In the genomic region with DNA sequence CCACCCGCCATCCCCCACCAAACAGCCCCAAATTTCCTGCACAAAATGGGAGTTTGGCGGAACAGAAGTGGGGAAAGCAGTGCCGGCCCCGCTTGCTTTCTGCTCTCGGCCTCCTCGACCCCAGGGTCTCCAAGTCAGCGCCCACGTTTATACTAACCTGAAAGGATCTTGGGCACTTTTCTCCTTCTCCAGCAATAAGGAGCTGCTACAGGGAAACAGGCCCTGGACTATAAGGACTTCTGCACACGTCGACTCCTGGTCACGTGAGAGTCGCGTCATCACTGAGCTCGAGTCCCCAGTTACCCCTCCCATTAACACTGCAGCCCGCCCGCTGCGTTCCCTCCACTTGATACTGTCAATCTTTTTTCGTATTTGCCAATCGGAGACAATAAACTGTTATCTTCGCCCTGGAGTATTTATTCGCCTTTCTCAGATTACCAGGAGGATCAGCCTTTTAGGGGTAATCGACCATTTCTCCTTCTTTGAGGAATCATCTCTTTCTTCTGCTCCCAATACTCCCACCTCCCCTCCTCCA, we compare ENCODE assay signal across 8 cellular contexts. TPM values are rescaled to one million over a fixed set of nuclear protein-coding genes. Genes with fewer than 3 reads are reported as not detected.
DNase-seq lines count a peak whose midpoint lies in the region; ATAC-seq, FAIRE-seq and TF ChIP-seq lines count a peak whose summit lies in the region.

A gene with protein sequence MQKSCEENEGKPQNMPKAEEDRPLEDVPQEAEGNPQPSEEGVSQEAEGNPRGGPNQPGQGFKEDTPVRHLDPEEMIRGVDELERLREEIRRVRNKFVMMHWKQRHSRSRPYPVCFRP (minus strand): TSS at position 235 of the 535 bp plus-strand sequence. CDS start 1,176 bp downstream, outside the sequence.

- H3K9me3 ChIP-seq in iPS-15b (ENCODE audit: control insufficient read depth, insufficient read depth, low read length), result no peaks in the 10 kb centered on the region

- H3K27me3 ChIP-seq in iPS-15b (ENCODE audit: control insufficient read depth, insufficient read depth, low read length), result no peaks in the 10 kb centered on the region

- FAIRE-seq in GM18507 (lab: Jason Lieb, UNC), result peak; percentile 80

- peak; percentile 88 for ATAC-seq in HG02970 (IDR thresholded peaks at IDR 0.05; ENCODE audit: low FRiP score, unreplicated experiment)

- DNase-seq in GM18507 (ENCODE audit: extremely low spot score, insufficient read length, low read depth) (peak; percentile 12), NCI-H2029 treated with DMSO at 0.1 percent for 48 hours (lab: John Stamatoyannopoulos, UW) (peak; percentile 51), UCSD-AML1 (lab: John Stamatoyannopoulos, UW; ENCODE audit: unreplicated experiment) (peak; percentile 54), MCF 10A (ENCODE audit: unreplicated experiment) (peak; percentile 70), skeletal muscle cell (ENCODE audit: low read depth) (peak; percentile 51), Calu3 (no peak)

- peak within 1 kb of the TSS; percentile 96 for H3K9ac ChIP-seq in iPS-15b (ENCODE audit: low read depth, low read length)

- peak within 1 kb of the TSS; percentile 66 for H3K27ac Mint-ChIP-seq in MCF 10A (ENCODE audit: low read depth, unreplicated experiment)
- H3K27ac Mint-ChIP-seq in Calu3 (ENCODE audit: unreplicated experiment), result no peak within 1 kb of the TSS

- peaks cover 7% of the 10 kb centered on the region for H3K4me1 Mint-ChIP-seq in MCF 10A (ENCODE audit: insufficient read depth, unreplicated experiment)
- H3K4me1 Mint-ChIP-seq in Calu3 (ENCODE audit: low read depth, unreplicated experiment), result no peaks in the 10 kb centered on the region

- CTCF ChIA-PET in MCF 10A (lab: Yijun Ruan, JAX) (interaction anchor here (0.7 kb wide), 1 partner anchor 176 kb away, joined by 3 read pairs; no protein-coding TSS in a partner anchor), Calu3 (lab: Charles Lee) (no interaction called here)

- TF ChIP-seq CTCF in MCF 10A (IDR thresholded peaks at IDR 0.05; ENCODE audit: unreplicated experiment) (no peak), Calu3 (IDR thresholded peaks at IDR 0.05; ENCODE audit: unreplicated experiment) (no peak)

- peaks cover 6% of the 10 kb centered on the region for H3K4me1 ChIP-seq in iPS-15b (ENCODE audit: control insufficient read depth, insufficient read depth, low read length)

- H3K36me3 Mint-ChIP-seq in MCF 10A (ENCODE audit: insufficient read depth, unreplicated experiment), result peaks cover 16% of the 10 kb centered on the region
- peaks cover 3% of the 10 kb centered on the region for H3K36me3 Mint-ChIP-seq in Calu3 (ENCODE audit: insufficient read depth, unreplicated experiment)

- no peaks in the 10 kb centered on the region for H3K9me3 Mint-ChIP-seq in MCF 10A (ENCODE audit: unreplicated experiment)
- H3K9me3 Mint-ChIP-seq in Calu3 (ENCODE audit: low read depth, unreplicated experiment), result no peaks in the 10 kb centered on the region

- BruUV-seq in MCF 10A (replicated peaks; lab: Mats Ljungman, UMichigan), result no TSS peak
- BruUV-seq in Calu3 (replicated peaks; lab: Mats Ljungman, UMichigan), result no TSS peak

- H3K36me3 ChIP-seq in iPS-15b (ENCODE audit: control insufficient read depth, insufficient read depth, low read length), result no peaks in the 10 kb centered on the region

- H3K27me3 Mint-ChIP-seq in MCF 10A (ENCODE audit: insufficient read depth, unreplicated experiment) (peaks cover 72% of the 10 kb centered on the region), Calu3 (ENCODE audit: unreplicated experiment) (peaks cover 42% of the 10 kb centered on the region)

- H3K4me3 Mint-ChIP-seq in MCF 10A (ENCODE audit: unreplicated experiment), result peak within 1 kb of the TSS; percentile 92
- H3K4me3 Mint-ChIP-seq in Calu3 (ENCODE audit: low read depth, unreplicated experiment), result no peak within 1 kb of the TSS

- H3K4me3 ChIP-seq in iPS-15b (ENCODE audit: low read depth, low read length) (peak within 1 kb of the TSS; percentile 99), skeletal muscle cell (ENCODE audit: low read depth, low read length) (peak within 1 kb of the TSS; percentile 72)

- POLR2A ChIA-PET in MCF 10A (lab: Yijun Ruan, JAX), result interaction anchor here (0.5 to 1.9 kb wide), 5 partner anchors 19 to 209 kb away, joined by 3 to 5 read pairs (median 3); no protein-coding TSS in a partner anchor

- intact Hi-C loops in MCF 10A (cut with micrococcal nuclease) (loop anchor here (5.0 kb wide), 1 partner anchor 207 kb away; no protein-coding TSS in a partner anchor), Calu3 (cut with micrococcal nuclease; ENCODE audit: unreplicated experiment) (no loop called here)

RNA-seq across cellular contexts. Expression of the gene that starts here (rescaled TPM):
- total RNA-seq in MCF 10A (2022) (20.2 and 22.1 TPM in 2 replicates), Calu3 (2022) (not detected in 2 replicates)

Comparison
In these comparisons a context has a peak if more than half of its experiments do, and no peak if none do; other contexts are left out.
1. RNA of the gene that starts here (total RNA-seq): 20.2 to 22.1 TPM in MCF 10A; not detected in Calu3; every median in the first group is over 10 times any median in the second.